In genomic region chr1:16613185-16614147, GRCh38 we compare ENCODE assay signal across 8 cellular contexts. TPM values are rescaled to one million over a fixed set of nuclear protein-coding genes. Genes with fewer than 3 reads are reported as not detected.
A peak's percentile ranks its signal among the peaks of the same experiment; 100 is the strongest.
DNase-seq lines count a peak whose midpoint lies in the region; ATAC-seq and TF ChIP-seq lines count a peak whose summit lies in the region.

Gene NBPF1 (minus strand): TSS chr1:16613564.

- TF ChIP-seq CTCF in BE2C (IDR thresholded peaks at IDR 0.05; ENCODE audit: low read depth, low read length), result no peak

- no peaks in the 10 kb centered on the region for H3K27me3 Mint-ChIP-seq in activated CD4-positive, alpha-beta T cell treated with anti-CD3 and anti-CD28 coated beads, Interleukin-2, amount 10 ng/mL, durations not matched to agents 7 days and 5 days

- no peaks in the 10 kb centered on the region for H3K4me1 ChIP-seq in BE2C

- ATAC-seq in GM19351 (IDR thresholded peaks at IDR 0.05; ENCODE audit: unreplicated experiment) (peak; percentile 89), HG03460 (IDR thresholded peaks at IDR 0.05; ENCODE audit: unreplicated experiment) (peak; percentile 86)

- CTCF ChIA-PET in activated CD4-positive, alpha-beta T cell treated with anti-CD3 and anti-CD28 coated beads, Interleukin-2, amount 10 ng/mL, durations not matched to agents 7 days and 5 days (lab: Charles Lee), result interaction anchor here (1.1 to 6.2 kb wide), 5 partner anchors 7 to 114 kb away, joined by 3 to 33 read pairs (median 8); no protein-coding TSS in a partner anchor

- no peaks in the 10 kb centered on the region for H3K9me3 ChIP-seq in BE2C

- H3K4me1 Mint-ChIP-seq in activated CD4-positive, alpha-beta T cell treated with anti-CD3 and anti-CD28 coated beads, Interleukin-2, amount 10 ng/mL, durations not matched to agents 7 days and 5 days, result no peaks in the 10 kb centered on the region

- POLR2A ChIA-PET in activated CD4-positive, alpha-beta T cell treated with anti-CD3 and anti-CD28 coated beads, Interleukin-2, amount 10 ng/mL, durations not matched to agents 7 days and 5 days (lab: Charles Lee), result interaction anchor here (0.7 kb wide), 1 partner anchor 13 kb away, joined by 3 read pairs; no protein-coding TSS in a partner anchor

- H3K4me3 ChIP-seq in BE2C (ENCODE audit: low read depth, low read length), result peak within 1 kb of the TSS; percentile 71

- no peaks in the 10 kb centered on the region for H3K36me3 ChIP-seq in BE2C

- no peaks in the 10 kb centered on the region for H3K36me3 Mint-ChIP-seq in activated CD4-positive, alpha-beta T cell treated with anti-CD3 and anti-CD28 coated beads, Interleukin-2, amount 10 ng/mL, durations not matched to agents 7 days and 5 days (ENCODE audit: low read depth)

- H3K4me3 Mint-ChIP-seq in activated CD4-positive, alpha-beta T cell treated with anti-CD3 and anti-CD28 coated beads, Interleukin-2, amount 10 ng/mL, durations not matched to agents 7 days and 5 days, result no peak within 1 kb of the TSS

- H3K27me3 ChIP-seq in BE2C, result no peaks in the 10 kb centered on the region

- DNase-seq in BE2C, result peak; percentile 98
- peak; percentile 99 for DNase-seq in NCI-H524 (lab: John Stamatoyannopoulos, UW)
- peak; percentile 89 for DNase-seq in activated CD4-positive, alpha-beta T cell treated with anti-CD3 and anti-CD28 coated beads, Interleukin-2, amount 10 ng/mL, durations not matched to agents 7 days and 5 days
- peak; percentile 98 for DNase-seq in dedifferentiated amniotic fluid mesenchymal stem cell (ENCODE audit: extremely low spot score)
- peak; percentile 100 for DNase-seq in left kidney (ENCODE audit: low read depth, low spot score)
- peak; percentile 90 to 98 for DNase-seq in stimulated activated CD4-positive, alpha-beta T cell treated with anti-CD3 and anti-CD28 coated beads, Interleukin-1b, Interleukin-23, amount 100 ng/mL, for 4 hours (ENCODE audit: low read depth in 2 of 2)

- no peak within 1 kb of the TSS for H3K27ac Mint-ChIP-seq in activated CD4-positive, alpha-beta T cell treated with anti-CD3 and anti-CD28 coated beads, Interleukin-2, amount 10 ng/mL, durations not matched to agents 7 days and 5 days

- no peaks in the 10 kb centered on the region for H3K9me3 Mint-ChIP-seq in activated CD4-positive, alpha-beta T cell treated with anti-CD3 and anti-CD28 coated beads, Interleukin-2, amount 10 ng/mL, durations not matched to agents 7 days and 5 days

RNA-seq across cellular contexts. Expression of gene NBPF1, which starts in this region (rescaled TPM):
- polyA plus RNA-seq in BE2C (2012; ENCODE audit: insufficient read depth, insufficient read length, low read depth), result 9.2 TPM
- 1 to 10 TPM; 6.7 to 7.7 TPM for total RNA-seq in activated CD4-positive, alpha-beta T cell treated with anti-CD3 and anti-CD28 coated beads, Interleukin-2, amount 10 ng/mL, durations not matched to agents 7 days and 5 days

Comparison
In these comparisons a context has a peak if more than half of its experiments do, and no peak if none do; other contexts are left out.
1. Peak in every context shown above with its lines: DNase-seq, ATAC-seq and H3K4me3 ChIP-seq.